ENCODE assay signal across 25 cellular contexts in the genomic region with DNA sequence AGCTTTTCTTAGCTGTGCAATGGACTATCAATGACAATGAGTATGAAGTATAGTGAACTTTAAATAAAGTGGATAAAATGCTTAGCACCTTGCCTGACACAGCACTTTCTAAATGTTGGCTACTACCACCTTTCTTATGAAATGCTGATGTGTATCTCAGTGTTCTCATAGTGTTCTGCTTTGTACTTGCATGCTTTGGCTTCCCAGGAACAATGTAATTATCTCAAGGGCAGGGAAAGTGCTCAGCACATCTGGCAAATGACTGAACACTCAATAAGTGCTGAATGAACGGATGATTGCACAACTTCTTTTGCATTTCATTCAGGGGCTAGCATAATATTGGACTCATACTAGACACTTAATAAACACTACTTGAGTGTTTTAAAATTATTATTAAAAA. TPM values are rescaled to one million over a fixed set of nuclear protein-coding genes. Genes with fewer than 3 reads are reported as not detected.
A peak's percentile ranks its signal among the peaks of the same experiment; 100 is the strongest.
DNase-seq lines count a peak whose midpoint lies in the region; ATAC-seq, FAIRE-seq and TF ChIP-seq lines count a peak whose summit lies in the region.
"Had no signal": no experiment of that assay in that cellular context is flagged by ENCODE, and none has a peak within 500 bp of the region (broad histone marks: within the 10 kb centered on the region; RNA-seq: fewer than 3 reads in every experiment).

No MANE protein-coding gene starts in this region.

- peak overlapping the region; percentile 33; the same call in 1 of the 2 replicates for H3K18ac ChIP-seq in IMR-90 (ENCODE audit: low read depth, low read length)

- H2AK9ac ChIP-seq in IMR-90 (replicated peaks; ENCODE audit: low read depth, low read length, poor library complexity): no peak overlapping the region

- no peak for TF ChIP-seq CTCF in IMR-90 (conservative IDR thresholded peaks at IDR 0.05; ENCODE audit: low read depth, low read length)

- no peak overlapping the region for H4K8ac ChIP-seq in IMR-90 (ENCODE audit: low read depth in 2 of 2, low read length in 2 of 2)

- H3K4me3 ChIP-seq in IMR-90 (ENCODE audit: insufficient read depth, low read depth, low read length): no peak overlapping the region
- H3K4me3 ChIP-seq: testis had no signal

- no peak overlapping the region for H3K4me3 Mint-ChIP-seq in naive thymus-derived CD8-positive, alpha-beta T cell
- H3K4me3 Mint-ChIP-seq: activated CD4-positive, alpha-beta memory T cell treated with anti-CD3 and anti-CD28 coated beads, Interleukin-2, amount 10 ng/mL, durations not matched to agents 7 days and 5 days; activated T-cell treated with anti-CD3 and anti-CD28 coated beads, Interleukin-2, amount 50 U/mL, for 24 hours; brain; nephron had no signal

- no peaks in the 10 kb centered on the region for H3K36me3 ChIP-seq in IMR-90 (ENCODE audit: control insufficient read depth, insufficient read depth, low read length)
- H3K36me3 ChIP-seq: WERI-Rb-1 had no signal

- no peak overlapping the region for H3K56ac ChIP-seq in IMR-90 (ENCODE audit: extremely low read depth, insufficient read depth, low read length)

- no peaks in the 10 kb centered on the region for H3K9me3 ChIP-seq in IMR-90 (ENCODE audit: control insufficient read depth, insufficient read depth, low read length)
- H3K9me3 ChIP-seq: testis had no signal

- H4K91ac ChIP-seq in IMR-90 (ENCODE audit: insufficient read depth, low read depth, low read length): no peak overlapping the region

- peak overlapping the region; percentile 70 for H2BK20ac ChIP-seq in IMR-90 (ENCODE audit: low read depth, low read length)

- H3K4me2 ChIP-seq in IMR-90 (ENCODE audit: low read depth, low read length): no peak overlapping the region

- 0 out of 2 replicates have a peak overlapping the region, but pooled peaks have one; percentile 68 for H2AK5ac ChIP-seq in IMR-90 (ENCODE audit: low read depth, low read length)

- dilution Hi-C loops in IMR-90 (cut with HindIII; ENCODE audit: low sequenced_read_pairs, unreplicated experiment): no loop called here

- no peaks in the 10 kb centered on the region for H3K9me1 ChIP-seq in IMR-90 (ENCODE audit: insufficient read depth, low read length)

- H4K5ac ChIP-seq in IMR-90 (ENCODE audit: low read depth, low read length): peak overlapping the region; percentile 12; the same call in 1 of the 2 replicates

- WGBS in IMR-90 (ENCODE audit: extremely low coverage in 2 of 2, insufficient read length in 1 of 2), 2 experiments: no CpG with 5 or more reads among the region's 1 CpG

- no peaks in the 10 kb centered on the region for H3K27me3 Mint-ChIP-seq in naive thymus-derived CD8-positive, alpha-beta T cell
- H3K27me3 Mint-ChIP-seq: activated CD4-positive, alpha-beta memory T cell treated with anti-CD3 and anti-CD28 coated beads, Interleukin-2, amount 10 ng/mL, durations not matched to agents 7 days and 5 days; brain had no signal

- peak overlapping the region; percentile 30; the same call in 1 of the 3 replicates for H2BK15ac ChIP-seq in IMR-90 (ENCODE audit: low read depth, low read length)

- H3K4ac ChIP-seq in IMR-90 (ENCODE audit: low read depth, low read length): peak overlapping the region; percentile 29; the same call in 1 of the 2 replicates

- no peaks in the 10 kb centered on the region for H4K20me1 ChIP-seq in IMR-90 (ENCODE audit: insufficient read depth, low read length)

- H3K27ac Mint-ChIP-seq in naive thymus-derived CD8-positive, alpha-beta T cell: no peak overlapping the region
- H3K27ac Mint-ChIP-seq: activated CD4-positive, alpha-beta memory T cell treated with anti-CD3 and anti-CD28 coated beads, Interleukin-2, amount 10 ng/mL, durations not matched to agents 7 days and 5 days; activated T-cell treated with anti-CD3 and anti-CD28 coated beads, Interleukin-2, amount 50 U/mL, for 24 hours; brain; nephron had no signal

- H3K9ac ChIP-seq in IMR-90 (ENCODE audit: low read depth, low read length): no peak overlapping the region

- H3K4me1 Mint-ChIP-seq in naive thymus-derived CD8-positive, alpha-beta T cell: no peaks in the 10 kb centered on the region
- H3K4me1 Mint-ChIP-seq: activated CD4-positive, alpha-beta memory T cell treated with anti-CD3 and anti-CD28 coated beads, Interleukin-2, amount 10 ng/mL, durations not matched to agents 7 days and 5 days had no signal

- no TSS peak for BruUV-seq in IMR-90 (replicated peaks; lab: Mats Ljungman, UMichigan)

- no peak for FAIRE-seq in GM19239 (lab: Jason Lieb, UNC)
- FAIRE-seq: islet of Langerhans had no signal

- TF ChIP-seq POLR2A in IMR-90 (IDR thresholded peaks at IDR 0.05; ENCODE audit: low read depth, low read length): no peak

- no peak overlapping the region for H2BK5ac ChIP-seq in IMR-90 (ENCODE audit: low read depth, low read length, poor library complexity, severe bottlenecking)

- no peaks in the 10 kb centered on the region for H3K27me3 ChIP-seq in IMR-90 (ENCODE audit: control insufficient read depth, insufficient read depth, low read length)
- H3K27me3 ChIP-seq: testis had no signal

- no peaks in the 10 kb centered on the region for H3K79me1 ChIP-seq in IMR-90 (ENCODE audit: low read depth in 1 of 2, low read length in 2 of 2)

- H3K36me3 Mint-ChIP-seq in naive thymus-derived CD8-positive, alpha-beta T cell: no peaks in the 10 kb centered on the region
- H3K36me3 Mint-ChIP-seq: brain had no signal

- peak; percentile 26 for DNase-seq in NCI-H1105 treated with DMSO at 0.1 percent for 48 hours (lab: John Stamatoyannopoulos, UW)
- DNase-seq in NCI-H1105 (lab: John Stamatoyannopoulos, UW): no peak
- peak; percentile 39 for DNase-seq in IMR-90
- DNase-seq in epithelial cell of prostate (ENCODE audit: low read depth, low spot score): peak; percentile 24
- peak; percentile 73 for DNase-seq in renal cortical epithelial cell (ENCODE audit: low read depth)
- DNase-seq in naive thymus-derived CD8-positive, alpha-beta T cell: no peak
- DNase-seq in GM19239 (ENCODE audit: insufficient read length, low spot score): no peak
- DNase-seq: activated CD4-positive, alpha-beta memory T cell treated with anti-CD3 and anti-CD28 coated beads, Interleukin-2, amount 10 ng/mL, durations not matched to agents 7 days and 5 days; activated naive CD4-positive, alpha-beta T cell treated with anti-CD3 and anti-CD28 coated beads, Interleukin-2, amount 50 U/mL, for 16 hours; activated T-cell treated with anti-CD3 and anti-CD28 coated beads, Interleukin-2, amount 50 U/mL, for 24 hours; NCI-H1694; SHP77 treated with DMSO at 0.1 percent for 48 hours; testis; WERI-Rb-1 had no signal

- intact Hi-C loops in IMR-90 (cut with micrococcal nuclease): no loop called here

- in situ Hi-C loops in IMR-90 (cut with MboI; ENCODE audit: low sequenced_read_pairs): no loop called here

- ATAC-seq in IMR-90 (ENCODE audit: low read depth) (no peak), HG02852 (IDR thresholded peaks at IDR 0.05; ENCODE audit: unreplicated experiment) (no peak)
- no peak for ATAC-seq in naive thymus-derived CD8-positive, alpha-beta T cell

- POLR2A ChIA-PET in IMR-90 (lab: Charles Lee; ENCODE audit: unreplicated experiment): no interaction called here
- POLR2A ChIA-PET in naive thymus-derived CD8-positive, alpha-beta T cell (lab: Charles Lee): no interaction called here

- TF ChIP-seq RAD21 in IMR-90 (IDR thresholded peaks at IDR 0.05; ENCODE audit: low read length): no peak

- no peak overlapping the region for H2AFZ ChIP-seq in IMR-90 (replicated peaks; ENCODE audit: low read length, poor library complexity)

- H3K14ac ChIP-seq in IMR-90 (replicated peaks; ENCODE audit: low read depth, low read length): peak overlapping the region; percentile 65; the same call in 1 of the 2 replicates

- peak overlapping the region; percentile 64 for H2BK120ac ChIP-seq in IMR-90 (ENCODE audit: low read depth, low read length)

- no peak overlapping the region for H3K23ac ChIP-seq in IMR-90 (ENCODE audit: low read depth, low read length)

- no peaks in the 10 kb centered on the region for H3K9me3 Mint-ChIP-seq in naive thymus-derived CD8-positive, alpha-beta T cell
- H3K9me3 Mint-ChIP-seq: activated CD4-positive, alpha-beta memory T cell treated with anti-CD3 and anti-CD28 coated beads, Interleukin-2, amount 10 ng/mL, durations not matched to agents 7 days and 5 days; activated T-cell treated with anti-CD3 and anti-CD28 coated beads, Interleukin-2, amount 50 U/mL, for 24 hours; brain; nephron had no signal

- CTCF ChIA-PET in IMR-90 (lab: Yijun Ruan, JAX): no interaction called here

- H3K27ac ChIP-seq in IMR-90 (ENCODE audit: insufficient read depth, low read length) (no peak overlapping the region), epithelial cell of prostate (no peak overlapping the region)
- H3K27ac ChIP-seq: 22Rv1, C4-2B, testis, WERI-Rb-1 had no signal

- H3K4me1 ChIP-seq in IMR-90 (ENCODE audit: control insufficient read depth, insufficient read depth, low read length): peaks cover 6% of the 10 kb centered on the region; the same call in 1 of the 2 replicates
- H3K4me1 ChIP-seq: testis had no signal

TF ChIP-seq in IMR-90, 13 proteins besides CTCF, POLR2A, EP300 and RAD21:
- peak; percentile 87 for TF ChIP-seq CEBPB (IDR thresholded peaks at IDR 0.05; ENCODE audit: low read depth, low read length)
- TF ChIP-seq NFE2L2 (IDR thresholded peaks at IDR 0.05; ENCODE audit: low read depth, low read length): no peak
- TF ChIP-seq BHLHE40 (IDR thresholded peaks at IDR 0.05; ENCODE audit: low read depth, low read length): no peak
- TF ChIP-seq SMC3 (IDR thresholded peaks at IDR 0.05; ENCODE audit: low read depth, low read length): no peak
TF ChIP-seq in IMR-90: peak in this region for 1.

RNA-seq across cellular contexts. Expression of a gene that starts 28.2 kb away (rescaled TPM):
- total RNA-seq in IMR-90 (2012; rRNA removed) (not detected in 2 replicates), renal cortical epithelial cell (not detected in 2 replicates)
- polyA plus RNA-seq in IMR-90 (2012; rRNA removed): not detected in 2 replicates
- polyA plus RNA-seq in IMR-90 (2012; cell fraction: cytosol; rRNA removed): not detected in 2 replicates
- not detected in 2 replicates for polyA plus RNA-seq in IMR-90 (2012; cell fraction: nucleus; rRNA removed; ENCODE audit: low replicate concordance)
- not detected for total RNA-seq in naive thymus-derived CD8-positive, alpha-beta T cell
- polyA plus RNA-seq in naive thymus-derived CD8-positive, alpha-beta T cell: not detected
- total RNA-seq: activated CD4-positive, alpha-beta memory T cell treated with anti-CD3 and anti-CD28 coated beads, Interleukin-2, amount 10 ng/mL, durations not matched to agents 7 days and 5 days; dermis microvascular lymphatic vessel endothelial cell; epithelial cell of proximal tubule; mesenteric fat pad; posterior vena cava; T-helper 1 cell treated with Interleukin-12 subunit alpha and Interleukin-12 subunit beta and Interleukin-4 antibody, amounts not matched to agents 30 ng/mL and 1 ng/mL, for 36 hours; testis had no signal

Comparison
In these comparisons a context has a peak if more than half of its experiments do, and no peak if none do; other contexts are left out.
1. DNase-seq: peak in NCI-H1105 treated with DMSO at 0.1 percent for 48 hours (single experiment), IMR-90 (single experiment), epithelial cell of prostate (single experiment) and renal cortical epithelial cell (single experiment); none in NCI-H1105 (single experiment), naive thymus-derived CD8-positive, alpha-beta T cell (0 of 10) and GM19239 (single experiment).